Comparison of ENCODE assay signal across 22 cellular contexts in genomic region chr1:65959896-65960295, GRCh38.
DNase-seq lines count a peak whose midpoint lies in the region; ATAC-seq and TF ChIP-seq lines count a peak whose summit lies in the region.
"Had no signal": no experiment of that assay in that cellular context is flagged by ENCODE, and none has a peak within 500 bp of the region (broad histone marks: within the 10 kb centered on the region; RNA-seq: fewer than 3 reads in every experiment).

No MANE protein-coding gene starts in this region.

- no peaks in the 10 kb centered on the region for H3K9me3 ChIP-seq in mucosa of descending colon
- no peaks in the 10 kb centered on the region for H3K9me3 ChIP-seq in body of pancreas
- H3K9me3 ChIP-seq in Caco-2, result no peaks in the 10 kb centered on the region
- H3K9me3 ChIP-seq: left ventricle myocardium inferior, MG63, transverse colon had no signal

- no peaks in the 10 kb centered on the region for H3K27me3 Mint-ChIP-seq in activated T-cell treated with anti-CD3 and anti-CD28 coated beads, Interleukin-2, amount 50 U/mL, for 72 hours (ENCODE audit: low read depth)
- H3K27me3 Mint-ChIP-seq in mesothelial cell of epicardium (ENCODE audit: low read depth), result no peaks in the 10 kb centered on the region
- H3K27me3 Mint-ChIP-seq in Caco-2 (ENCODE audit: insufficient read depth, unreplicated experiment), result peaks cover 2% of the 10 kb centered on the region

- TF ChIP-seq CTCF in cardiac fibroblast (IDR thresholded peaks at IDR 0.05; ENCODE audit: low read depth, low read length) (no peak), mesothelial cell of epicardium (IDR thresholded peaks at IDR 0.05; ENCODE audit: unreplicated experiment) (no peak), mucosa of descending colon (IDR thresholded peaks at IDR 0.05) (no peak), body of pancreas (IDR thresholded peaks at IDR 0.05) (no peak), Caco-2 (IDR thresholded peaks at IDR 0.05; ENCODE audit: insufficient read depth in 1 of 2, low read depth in 1 of 2, low read length in 1 of 2, severe bottlenecking in 1 of 2, unreplicated experiment in 1 of 2) (no peak)

- no peak for DNase-seq in activated T-cell treated with anti-CD3 and anti-CD28 coated beads, Interleukin-2, amount 50 U/mL, for 72 hours
- DNase-seq in activated T-cell treated with anti-CD3 and anti-CD28 coated beads for 4 hours (no peak), cardiac fibroblast (ENCODE audit: low read depth in 2 of 2) (peak; percentile 55 to 62), mesothelial cell of epicardium (ENCODE audit: low spot score in 2 of 2, unreplicated experiment in 2 of 2) (no peak), mucosa of descending colon (no peak), body of pancreas (no peak), NCI-H526 treated with DMSO at 0.1 percent for 48 hours (lab: John Stamatoyannopoulos, UW) (no peak), Caco-2 (no peak)
- DNase-seq: activated CD4-positive, alpha-beta T cell treated with anti-CD3 and anti-CD28 coated beads for 48 hours; activated CD8-positive, alpha-beta memory T cell treated with anti-CD3 and anti-CD28 coated beads, Interleukin-2, amount 50 U/mL, for 48 hours; activated naive CD4-positive, alpha-beta T cell treated with anti-CD3 and anti-CD28 coated beads for 36 hours; DMS153; foreskin fibroblast; left ventricle myocardium inferior; MG63; NCI-H1694 treated with DMSO at 0.1 percent for 48 hours; NCI-H345; posterior cingulate gyrus; SHP77; transverse colon had no signal

- H3K36me3 Mint-ChIP-seq in activated T-cell treated with anti-CD3 and anti-CD28 coated beads, Interleukin-2, amount 50 U/mL, for 72 hours (ENCODE audit: insufficient read depth in 2 of 2), result no peaks in the 10 kb centered on the region
- H3K36me3 Mint-ChIP-seq in mesothelial cell of epicardium (no peaks in the 10 kb centered on the region), Caco-2 (ENCODE audit: insufficient read depth, unreplicated experiment) (no peaks in the 10 kb centered on the region)

- peaks cover 16% of the 10 kb centered on the region for H3K4me1 ChIP-seq in mucosa of descending colon (ENCODE audit: low read depth)
- no peaks in the 10 kb centered on the region for H3K4me1 ChIP-seq in body of pancreas
- H3K4me1 ChIP-seq in Caco-2, result no peaks in the 10 kb centered on the region
- H3K4me1 ChIP-seq: left ventricle myocardium inferior had no signal

- CTCF ChIA-PET in Caco-2 (lab: Charles Lee), result interaction anchor here (1.5 kb wide), 1 partner anchor 282 kb away, joined by 3 read pairs; no protein-coding TSS in a partner anchor

- TF ChIP-seq POLR2A in body of pancreas (IDR thresholded peaks at IDR 0.05), result no peak

- intact Hi-C loops in mucosa of descending colon (cut with DNase I, micrococcal nuclease) (loop anchor here (1.0 to 10.0 kb wide), 3 partner anchors 282 to 495 kb away; no protein-coding TSS in a partner anchor), body of pancreas (cut with DNase I) (loop anchor here (5.0 kb wide), 2 partner anchors 287 to 487 kb away; no protein-coding TSS in a partner anchor), Caco-2 (cut with micrococcal nuclease; ENCODE audit: unreplicated experiment) (loop anchor here (1.0 to 5.0 kb wide), 3 partner anchors 282 to 542 kb away; no protein-coding TSS in a partner anchor)

- H3K36me3 ChIP-seq in mucosa of descending colon (ENCODE audit: low read depth), result no peaks in the 10 kb centered on the region
- H3K36me3 ChIP-seq in body of pancreas (replicated peaks in 1 of 2; ENCODE audit: insufficient read depth in 1 of 2, low read depth in 2 of 2), result no peaks in the 10 kb centered on the region
- H3K36me3 ChIP-seq in Caco-2 (ENCODE audit: control insufficient read depth, insufficient read depth, low read length), result no peaks in the 10 kb centered on the region
- H3K36me3 ChIP-seq: left ventricle myocardium inferior, MG63, transverse colon had no signal

- 18 to 42% methylated on average over 6 of the region's 6 CpGs for WGBS in body of pancreas, 2 donors

- BruUV-seq in Caco-2 (replicated peaks; lab: Mats Ljungman, UMichigan), result no TSS peak

- POLR2A ChIA-PET in Caco-2 (lab: Charles Lee), result no interaction called here

- H3K4me3 ChIP-seq in cardiac fibroblast (replicated peaks in 1 of 2; ENCODE audit: low read depth in 2 of 2, low read length in 2 of 2), result no peak overlapping the region
- no peak overlapping the region for H3K4me3 ChIP-seq in mucosa of descending colon
- H3K4me3 ChIP-seq in body of pancreas, result no peak overlapping the region
- H3K4me3 ChIP-seq in Caco-2 (ENCODE audit: low read depth, low read length), result no peak overlapping the region
- H3K4me3 ChIP-seq: left ventricle myocardium inferior, MG63, transverse colon had no signal

- no peaks in the 10 kb centered on the region for H3K4me1 Mint-ChIP-seq in activated T-cell treated with anti-CD3 and anti-CD28 coated beads, Interleukin-2, amount 50 U/mL, for 72 hours (ENCODE audit: low read depth)
- H3K4me1 Mint-ChIP-seq in mesothelial cell of epicardium (peaks cover 24% of the 10 kb centered on the region), Caco-2 (ENCODE audit: low read depth, unreplicated experiment) (no peaks in the 10 kb centered on the region)

- H3K9me3 Mint-ChIP-seq in activated T-cell treated with anti-CD3 and anti-CD28 coated beads, Interleukin-2, amount 50 U/mL, for 72 hours, result no peaks in the 10 kb centered on the region
- H3K9me3 Mint-ChIP-seq in mesothelial cell of epicardium, result no peaks in the 10 kb centered on the region
- no peaks in the 10 kb centered on the region for H3K9me3 Mint-ChIP-seq in Caco-2 (ENCODE audit: unreplicated experiment)
- H3K9me3 Mint-ChIP-seq: activated naive CD4-positive, alpha-beta T cell treated with anti-CD3 and anti-CD28 coated beads for 36 hours had no signal

- ATAC-seq in activated T-cell treated with anti-CD3 and anti-CD28 coated beads, Interleukin-2, amount 50 U/mL, for 72 hours (replicated peaks in 1 of 2), result no peak
- no peak for ATAC-seq in mucosa of descending colon
- ATAC-seq in body of pancreas, result no peak

- H3K27ac Mint-ChIP-seq in activated T-cell treated with anti-CD3 and anti-CD28 coated beads, Interleukin-2, amount 50 U/mL, for 72 hours, result peak overlapping the region; percentile 49
- H3K27ac Mint-ChIP-seq in mesothelial cell of epicardium (peak overlapping the region; percentile 72), Caco-2 (ENCODE audit: unreplicated experiment) (no peak overlapping the region)
- H3K27ac Mint-ChIP-seq: activated naive CD4-positive, alpha-beta T cell treated with anti-CD3 and anti-CD28 coated beads for 36 hours had no signal

- no peak overlapping the region for H3K4me3 Mint-ChIP-seq in activated T-cell treated with anti-CD3 and anti-CD28 coated beads, Interleukin-2, amount 50 U/mL, for 72 hours
- H3K4me3 Mint-ChIP-seq in mesothelial cell of epicardium (no peak overlapping the region), Caco-2 (ENCODE audit: unreplicated experiment) (no peak overlapping the region)
- H3K4me3 Mint-ChIP-seq: activated naive CD4-positive, alpha-beta T cell treated with anti-CD3 and anti-CD28 coated beads for 36 hours had no signal

- H3K27ac ChIP-seq in body of pancreas, result no peak overlapping the region
- H3K27ac ChIP-seq: 22Rv1, C4-2B, left ventricle myocardium inferior, transverse colon had no signal

- no peaks in the 10 kb centered on the region for H3K27me3 ChIP-seq in body of pancreas
- H3K27me3 ChIP-seq in Caco-2 (replicated peaks; ENCODE audit: control insufficient read depth, insufficient read depth, low read length), result no peaks in the 10 kb centered on the region
- H3K27me3 ChIP-seq: MG63, transverse colon had no signal

Comparison
In these comparisons a context has a peak if more than half of its experiments do, and no peak if none do; other contexts are left out.
1. DNase-seq: peak in cardiac fibroblast (2 of 2); none in activated T-cell treated with anti-CD3 and anti-CD28 coated beads, Interleukin-2, amount 50 U/mL, for 72 hours (0 of 2), activated T-cell treated with anti-CD3 and anti-CD28 coated beads for 4 hours (single experiment), mesothelial cell of epicardium (0 of 2), mucosa of descending colon (0 of 3), body of pancreas (0 of 4), NCI-H526 treated with DMSO at 0.1 percent for 48 hours (single experiment) and Caco-2 (0 of 2).